Comparison of ENCODE assay signal across 29 cellular contexts in the genomic region with DNA sequence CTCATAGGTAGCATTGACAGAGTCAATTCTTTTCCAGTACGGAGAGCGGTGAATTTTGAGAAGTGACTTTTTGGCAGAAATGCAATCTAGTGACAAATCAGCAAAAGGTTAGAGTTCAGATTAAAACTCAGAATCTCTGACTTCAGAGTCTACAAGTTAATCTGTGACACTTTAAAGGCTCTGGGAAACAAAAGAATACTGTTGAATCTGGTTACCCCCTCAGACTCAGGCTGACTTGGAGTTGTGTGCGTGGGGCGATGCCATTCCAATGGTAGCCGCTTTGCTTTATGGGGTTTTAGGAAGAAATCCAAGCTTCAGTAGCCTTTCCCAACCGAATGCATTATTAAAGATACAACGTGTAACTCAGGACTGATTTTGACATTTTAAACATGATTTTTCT.
"Had no signal": no experiment of that assay in that cellular context is flagged by ENCODE, and none has a peak within 500 bp of the region (broad histone marks: within the 10 kb centered on the region; RNA-seq: fewer than 3 reads in every experiment).

No MANE protein-coding gene starts in this region.

- H3K4me3 Mint-ChIP-seq: dendritic cell treated with granulocyte-macrophage colony-stimulating factor and Interleukin-4, amounts not matched to agents 40 ng/mL and 50 ng/mL, for 4 days; effector memory CD8-positive, alpha-beta T cell; endodermal cell had no signal

- H3K9me3 Mint-ChIP-seq: dendritic cell treated with granulocyte-macrophage colony-stimulating factor and Interleukin-4, amounts not matched to agents 40 ng/mL and 50 ng/mL, for 4 days; effector memory CD8-positive, alpha-beta T cell; endodermal cell had no signal

- H3K4me1 ChIP-seq: colonic mucosa, esophagus squamous epithelium, foreskin keratinocyte, gastroesophageal sphincter had no signal

- DNase-seq: colonic mucosa; cortex of kidney; dermis blood vessel endothelial cell; dorsolateral prefrontal cortex; effector CD4-positive, alpha-beta T cell; effector CD8-positive, alpha-beta T cell; effector memory CD4-positive, alpha-beta T cell; effector memory CD8-positive, alpha-beta T cell; endodermal cell; erythroblast; esophagus squamous epithelium; foreskin fibroblast; foreskin keratinocyte; foreskin melanocyte; gastrocnemius medialis; glutamatergic neuron; head of caudate nucleus; heart left ventricle; heart right ventricle had no signal

- H3K36me3 ChIP-seq: colonic mucosa, esophagus muscularis mucosa, esophagus squamous epithelium, gastrocnemius medialis, gastroesophageal sphincter, heart left ventricle, heart right ventricle had no signal

- ATAC-seq: effector memory CD8-positive, alpha-beta T cell; esophagus mucosa; foreskin keratinocyte; gastroesophageal sphincter; heart left ventricle; heart right ventricle had no signal

- H3K4me3 ChIP-seq: colonic mucosa, coronary artery, dorsolateral prefrontal cortex, esophagus muscularis mucosa, esophagus squamous epithelium, gastrocnemius medialis, gastroesophageal sphincter, heart left ventricle, heart right ventricle had no signal

- H3K4me1 Mint-ChIP-seq: endodermal cell had no signal

- H3K27me3 ChIP-seq: colonic mucosa, dorsolateral prefrontal cortex, foreskin keratinocyte, gastrocnemius medialis, heart left ventricle, heart right ventricle had no signal

- H3K27ac Mint-ChIP-seq: dendritic cell treated with granulocyte-macrophage colony-stimulating factor and Interleukin-4, amounts not matched to agents 40 ng/mL and 50 ng/mL, for 4 days; effector memory CD8-positive, alpha-beta T cell; endodermal cell had no signal

- FAIRE-seq: colon, endometrium, endothelial cell of umbilical vein, frontal cortex had no signal

- H3K27ac ChIP-seq: colonic mucosa, coronary artery, dorsolateral prefrontal cortex, epithelial cell of prostate, esophagus muscularis mucosa, esophagus squamous epithelium, foreskin keratinocyte, gastrocnemius medialis, gastroesophageal sphincter, heart left ventricle, heart right ventricle had no signal

- H3K27me3 Mint-ChIP-seq: dendritic cell treated with granulocyte-macrophage colony-stimulating factor and Interleukin-4, amounts not matched to agents 40 ng/mL and 50 ng/mL, for 4 days had no signal

- H3K9me3 ChIP-seq: colonic mucosa, esophagus muscularis mucosa, esophagus squamous epithelium, gastrocnemius medialis, gastroesophageal sphincter, heart left ventricle had no signal
